ENCODE assay signal across 8 cellular contexts in genomic region chr14:50038398-50039119, GRCh38.
DNase-seq lines count a peak whose midpoint lies in the region; ATAC-seq and TF ChIP-seq lines count a peak whose summit lies in the region.

No MANE protein-coding gene starts in this region.

- CTCF ChIA-PET in activated CD4-positive, alpha-beta memory T cell treated with anti-CD3 and anti-CD28 coated beads, Interleukin-2, amount 10 ng/mL, durations not matched to agents 7 days and 5 days (lab: Charles Lee), result interaction anchor here (0.5 to 6.4 kb wide), 20 partner anchors 17 to 405 kb away, joined by 3 to 59 read pairs (median 4); partner anchors contain the start of gene NEMF

- H3K36me3 ChIP-seq in cardiac muscle cell (no peaks in the 10 kb centered on the region), Karpas-422 (ENCODE audit: insufficient read depth, low read length) (no peaks in the 10 kb centered on the region), SJCRH30 (no peaks in the 10 kb centered on the region)

- no peaks in the 10 kb centered on the region for H3K9me2 ChIP-seq in Karpas-422 (replicated peaks; ENCODE audit: insufficient read depth, low read length)

- H2AFZ ChIP-seq in Karpas-422 (ENCODE audit: low read length), result no peak overlapping the region

- H3K9me3 Mint-ChIP-seq in activated CD4-positive, alpha-beta memory T cell treated with anti-CD3 and anti-CD28 coated beads, Interleukin-2, amount 10 ng/mL, durations not matched to agents 7 days and 5 days, result no peaks in the 10 kb centered on the region

- DNase-seq in GM12864 (ENCODE audit: low read depth) (peak; percentile 95), HUDEP-2 (lab: John Stamatoyannopoulos, UW; ENCODE audit: unreplicated experiment in 76 of 76) (peak in 72 of 76 experiments; percentile 23 to 88 (median 64)), cardiac muscle cell (ENCODE audit: low read depth in 1 of 2, low spot score in 1 of 2) (peak; percentile 50 to 71), Karpas-422 (no peak), SJCRH30 (no peak)
- DNase-seq in activated CD4-positive, alpha-beta memory T cell treated with anti-CD3 and anti-CD28 coated beads, Interleukin-2, amount 10 ng/mL, durations not matched to agents 7 days and 5 days, result peak; percentile 70
- peak; percentile 34 to 43 for DNase-seq in stimulated activated CD4-positive, alpha-beta T cell treated with anti-CD3 and anti-CD28 coated beads, Interleukin-4, amount 100 ng/mL, for 4 hours

- peak overlapping the region; percentile 98 for H3K27ac Mint-ChIP-seq in activated CD4-positive, alpha-beta memory T cell treated with anti-CD3 and anti-CD28 coated beads, Interleukin-2, amount 10 ng/mL, durations not matched to agents 7 days and 5 days

- H3K4me1 Mint-ChIP-seq in activated CD4-positive, alpha-beta memory T cell treated with anti-CD3 and anti-CD28 coated beads, Interleukin-2, amount 10 ng/mL, durations not matched to agents 7 days and 5 days, result peaks cover 83% of the 10 kb centered on the region

- H3K9me3 ChIP-seq in cardiac muscle cell (ENCODE audit: low read depth) (no peaks in the 10 kb centered on the region), Karpas-422 (ENCODE audit: low read length) (no peaks in the 10 kb centered on the region), SJCRH30 (replicated peaks) (no peaks in the 10 kb centered on the region)

- no peak overlapping the region for H3K4me2 ChIP-seq in Karpas-422 (ENCODE audit: low read depth, low read length, poor library complexity, severe bottlenecking)

- no peaks in the 10 kb centered on the region for H3K79me2 ChIP-seq in Karpas-422 (ENCODE audit: low read length)

- H3K27me3 ChIP-seq in cardiac muscle cell, result no peaks in the 10 kb centered on the region
- H3K27me3 ChIP-seq in Karpas-422 (ENCODE audit: low read length), result no peaks in the 10 kb centered on the region
- no peaks in the 10 kb centered on the region for H3K27me3 ChIP-seq in SJCRH30

- POLR2A ChIA-PET in activated CD4-positive, alpha-beta memory T cell treated with anti-CD3 and anti-CD28 coated beads, Interleukin-2, amount 10 ng/mL, durations not matched to agents 7 days and 5 days (lab: Charles Lee), result interaction anchor here (0.7 to 7.0 kb wide), 38 partner anchors 9 to 404 kb away, joined by 3 to 209 read pairs (median 4); partner anchors contain the start of genes ARF6, DMAC2L, DNAAF2 and L2HGDH

- H4K20me1 ChIP-seq in Karpas-422 (ENCODE audit: insufficient read depth, low read depth, low read length), result no peaks in the 10 kb centered on the region

- TF ChIP-seq CTCF in GM12864 (IDR thresholded peaks at IDR 0.05; ENCODE audit: low read depth, low read length, missing control alignments), result peak; percentile 18
- no peak for TF ChIP-seq CTCF in cardiac muscle cell (IDR thresholded peaks at IDR 0.05; ENCODE audit: low read depth, low read length)

- no peak overlapping the region for H3K27ac ChIP-seq in cardiac muscle cell
- no peak overlapping the region for H3K27ac ChIP-seq in Karpas-422 (ENCODE audit: low read length)
- no peak overlapping the region for H3K27ac ChIP-seq in SJCRH30

- H3K4me3 ChIP-seq in GM12864 (ENCODE audit: low read depth, low read length) (no peak overlapping the region), cardiac muscle cell (no peak overlapping the region), Karpas-422 (ENCODE audit: low read length) (no peak overlapping the region), SJCRH30 (no peak overlapping the region)

- peaks cover 45% of the 10 kb centered on the region for H3K36me3 Mint-ChIP-seq in activated CD4-positive, alpha-beta memory T cell treated with anti-CD3 and anti-CD28 coated beads, Interleukin-2, amount 10 ng/mL, durations not matched to agents 7 days and 5 days (ENCODE audit: low read depth)

- peaks cover 3% of the 10 kb centered on the region for H3K4me1 ChIP-seq in cardiac muscle cell (ENCODE audit: low read depth)
- peaks cover 5% of the 10 kb centered on the region for H3K4me1 ChIP-seq in Karpas-422 (ENCODE audit: low read length)
- H3K4me1 ChIP-seq in SJCRH30, result peaks cover 8% of the 10 kb centered on the region

- ATAC-seq in GM21619 (IDR thresholded peaks at IDR 0.05; ENCODE audit: unreplicated experiment), result peak; percentile 82

- H3K4me3 Mint-ChIP-seq in activated CD4-positive, alpha-beta memory T cell treated with anti-CD3 and anti-CD28 coated beads, Interleukin-2, amount 10 ng/mL, durations not matched to agents 7 days and 5 days, result peak overlapping the region; percentile 79

- no peak overlapping the region for H3K9ac ChIP-seq in Karpas-422 (ENCODE audit: low read length)

- no peaks in the 10 kb centered on the region for H3K27me3 Mint-ChIP-seq in activated CD4-positive, alpha-beta memory T cell treated with anti-CD3 and anti-CD28 coated beads, Interleukin-2, amount 10 ng/mL, durations not matched to agents 7 days and 5 days

Comparison
In these comparisons a context has a peak if more than half of its experiments do, and no peak if none do; other contexts are left out.
1. DNase-seq: peak in GM12864 (single experiment), HUDEP-2 (72 of 76), activated CD4-positive, alpha-beta memory T cell treated with anti-CD3 and anti-CD28 coated beads, Interleukin-2, amount 10 ng/mL, durations not matched to agents 7 days and 5 days (single experiment), cardiac muscle cell (2 of 2) and stimulated activated CD4-positive, alpha-beta T cell treated with anti-CD3 and anti-CD28 coated beads, Interleukin-4, amount 100 ng/mL, for 4 hours (2 of 2); none in Karpas-422 (single experiment) and SJCRH30 (0 of 2).